In the genomic region with DNA sequence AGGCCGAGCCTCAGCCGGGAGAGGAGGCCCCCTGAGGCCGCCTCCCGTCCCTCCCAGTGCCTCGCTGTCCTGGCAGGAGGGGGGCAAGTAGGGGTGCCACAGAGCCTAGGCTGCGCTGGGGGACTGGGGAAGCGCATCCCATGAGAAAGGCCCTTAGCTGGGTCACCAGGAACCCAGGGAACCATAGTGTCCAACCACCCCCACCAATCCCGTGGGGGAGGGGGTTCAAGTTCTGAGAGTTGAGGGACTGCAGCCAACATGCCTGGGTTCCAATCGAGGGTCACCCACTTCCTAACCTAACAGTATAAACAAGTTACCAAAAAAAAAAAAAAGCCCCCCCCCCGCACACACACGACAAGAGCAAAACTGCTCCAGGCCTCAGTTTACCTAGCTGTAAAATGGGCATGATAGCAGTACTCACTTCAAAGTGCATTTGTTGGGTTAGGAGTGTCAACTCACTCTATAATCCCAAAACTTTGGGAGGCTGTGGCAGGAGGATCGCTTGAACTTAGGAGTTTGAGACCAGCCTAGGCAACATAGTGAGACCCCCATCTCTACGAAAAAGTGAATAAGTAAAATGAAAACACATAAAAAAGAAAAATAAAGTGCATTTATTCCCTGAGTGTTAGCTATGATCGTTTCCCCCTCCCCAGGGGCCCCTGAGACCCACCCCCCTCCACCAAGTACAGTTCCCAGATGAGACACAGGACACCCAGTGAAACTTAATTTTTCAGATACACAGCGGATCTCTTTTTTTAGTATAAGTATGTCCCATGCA, we compare ENCODE assay signal across 8 cellular contexts. TPM values are rescaled to one million over a fixed set of nuclear protein-coding genes. Genes with fewer than 3 reads are reported as not detected.
A peak's percentile ranks its signal among the peaks of the same experiment; 100 is the strongest.
DNase-seq lines count a peak whose midpoint lies in the region; ATAC-seq and TF ChIP-seq lines count a peak whose summit lies in the region.

No MANE protein-coding gene starts in this region.

- peak overlapping the region; percentile 58 for H3K4me3 Mint-ChIP-seq in MCF 10A (ENCODE audit: unreplicated experiment)

- H3K4me3 ChIP-seq in heart left ventricle (peak overlapping the region in 9 of 12 donors; percentile 50 to 65 (median 58)), mesendoderm (ENCODE audit: low read length) (no peak overlapping the region), upper lobe of right lung (peak overlapping the region; percentile 54)

- peak overlapping the region; percentile 10 for H2BK15ac ChIP-seq in mesendoderm (replicated peaks; ENCODE audit: low read depth)

- peak overlapping the region; percentile 88 for H2BK5ac ChIP-seq in mesendoderm (ENCODE audit: low read length)

- H3K18ac ChIP-seq in mesendoderm (ENCODE audit: low read length) = peak overlapping the region; percentile 42

- POLR2A ChIA-PET in MCF 10A (lab: Yijun Ruan, JAX) = interaction anchor here (0.7 to 14.8 kb wide), 7 partner anchors 11 to 696 kb away, joined by 3 to 265 read pairs (median 10); a partner anchor contains a TSS

- intact Hi-C loops in heart left ventricle (cut with DNase I) = loop anchor here in 2 of 10 donors (1.0 to 10.0 kb wide), 2 partner anchors 9 to 693 kb away; a partner anchor contains a TSS
- intact Hi-C loops in left ventricle myocardium superior (cut with micrococcal nuclease) = no loop called here
- intact Hi-C loops in MCF 10A (cut with micrococcal nuclease) = no loop called here
- intact Hi-C loops in upper lobe of right lung (cut with DNase I) = no loop called here
- intact Hi-C loops in sciatic nerve (cut with DNase I) = no loop called here

- CTCF ChIA-PET in MCF 10A (lab: Yijun Ruan, JAX) = no interaction called here

- TSS peak; percentile 18 for BruUV-seq in MCF 10A (replicated peaks; lab: Mats Ljungman, UMichigan)

- H3K9me3 ChIP-seq in heart left ventricle = no peaks in the 10 kb centered on the region
- no peaks in the 10 kb centered on the region for H3K9me3 ChIP-seq in upper lobe of right lung

- H3K79me1 ChIP-seq in mesendoderm (ENCODE audit: low read length) = no peaks in the 10 kb centered on the region

- no peak for ATAC-seq in heart left ventricle
- no peak for ATAC-seq in left ventricle myocardium superior
- ATAC-seq in upper lobe of right lung = no peak
- no peak for ATAC-seq in HG03442 (IDR thresholded peaks at IDR 0.05; ENCODE audit: unreplicated experiment)
- ATAC-seq in sciatic nerve = no peak

- DNase-seq in heart left ventricle (no peak), left ventricle myocardium superior (no peak), MCF 10A (ENCODE audit: unreplicated experiment) (no peak), mesendoderm (no peak), upper lobe of right lung (no peak), sciatic nerve (ENCODE audit: low spot score) (no peak), UCSD-AML1 (lab: John Stamatoyannopoulos, UW; ENCODE audit: unreplicated experiment) (no peak)

- WGBS in heart left ventricle, 4 donors = 27 to 43% (median 30%) methylated on average over 10 to 15 of the region's 15 CpGs
- no CpG with 5 or more reads among the region's 15 CpGs for WGBS in mesendoderm (ENCODE audit: extremely low coverage, insufficient coverage, low lambda C conversion rate)

- peaks cover 30% of the 10 kb centered on the region for H3K4me1 Mint-ChIP-seq in MCF 10A (ENCODE audit: insufficient read depth, unreplicated experiment)

- H3K23ac ChIP-seq in mesendoderm (ENCODE audit: low read length) = no peak overlapping the region

- H3K27ac ChIP-seq in heart left ventricle (peak overlapping the region; percentile 96 to 100 (median 100)), mesendoderm (ENCODE audit: low read depth, low read length) (peak overlapping the region; percentile 99), upper lobe of right lung (peak overlapping the region; percentile 100)

- H3K27me3 ChIP-seq in heart left ventricle = no peaks in the 10 kb centered on the region
- no peaks in the 10 kb centered on the region for H3K27me3 ChIP-seq in mesendoderm (ENCODE audit: insufficient read depth, low read length, poor library complexity)
- no peaks in the 10 kb centered on the region for H3K27me3 ChIP-seq in upper lobe of right lung

- H2BK120ac ChIP-seq in mesendoderm (ENCODE audit: low read depth, low read length) = no peak overlapping the region

- H3K4me2 ChIP-seq in mesendoderm (ENCODE audit: low read length) = peak overlapping the region; percentile 38

- H3K27ac Mint-ChIP-seq in MCF 10A (ENCODE audit: low read depth, unreplicated experiment) = peak overlapping the region; percentile 100

- no peaks in the 10 kb centered on the region for H3K9me3 Mint-ChIP-seq in MCF 10A (ENCODE audit: unreplicated experiment)

- H3K27me3 Mint-ChIP-seq in MCF 10A (ENCODE audit: insufficient read depth, unreplicated experiment) = no peaks in the 10 kb centered on the region

- peak overlapping the region; percentile 64 for H3K9ac ChIP-seq in mesendoderm (ENCODE audit: low read length)

- H3K4me1 ChIP-seq in heart left ventricle (peaks cover 20 to 86% (median 67%) of the 10 kb centered on the region in 12 donors), mesendoderm (ENCODE audit: control insufficient read depth, low read depth, low read length) (peaks cover 7% of the 10 kb centered on the region), upper lobe of right lung (peaks cover 64% of the 10 kb centered on the region)

- no peak overlapping the region for H4K8ac ChIP-seq in mesendoderm (ENCODE audit: low read depth, low read length)

- TF ChIP-seq CTCF in heart left ventricle (IDR thresholded peaks at IDR 0.05) = peak in 1 of 12 donors; percentile 28
- TF ChIP-seq CTCF in MCF 10A (IDR thresholded peaks at IDR 0.05; ENCODE audit: unreplicated experiment) = peak; percentile 6
- TF ChIP-seq CTCF in upper lobe of right lung (IDR thresholded peaks at IDR 0.05) = no peak

- H3K4ac ChIP-seq in mesendoderm (ENCODE audit: low read depth, low read length) = peak overlapping the region; percentile 39

- no peaks in the 10 kb centered on the region for H3K79me2 ChIP-seq in mesendoderm (ENCODE audit: control insufficient read depth, insufficient read depth, low read length)

- H3K36me3 ChIP-seq in heart left ventricle (no peaks in the 10 kb centered on the region), mesendoderm (ENCODE audit: control insufficient read depth, insufficient read depth, low read length) (no peaks in the 10 kb centered on the region), upper lobe of right lung (no peaks in the 10 kb centered on the region)

- peak in 1 of 2 donors; percentile 44 for TF ChIP-seq POLR2A in heart left ventricle (IDR thresholded peaks at IDR 0.05)

- H3K36me3 Mint-ChIP-seq in MCF 10A (ENCODE audit: insufficient read depth, unreplicated experiment) = peaks cover 26% of the 10 kb centered on the region

- no peak overlapping the region for H2AK5ac ChIP-seq in mesendoderm (ENCODE audit: low read length)

- H3K56ac ChIP-seq in mesendoderm (ENCODE audit: low read length) = peak overlapping the region; percentile 84

- H4K5ac ChIP-seq in mesendoderm (ENCODE audit: low read length) = no peak overlapping the region

RNA-seq across cellular contexts. Expression of a gene that starts 28.8 kb away (rescaled TPM):
- total RNA-seq in heart left ventricle = 1 to 10 TPM in 3 of 9 donors, under 1 TPM in 1, not detected in 5; 0.83 to 1.3 (median 1.1) TPM
- 1 to 10 TPM in 1 of 2 donors, under 1 TPM in 1; 0.36 to 1.7 TPM for polyA plus RNA-seq in heart left ventricle
- total RNA-seq in left ventricle myocardium superior = 0.69 TPM
- not detected in 2 replicates for total RNA-seq in MCF 10A (2022)
- 1.2 TPM for polyA plus RNA-seq in mesendoderm (2013, experiment 1 of 2)
- 0.85 TPM for polyA plus RNA-seq in mesendoderm (2013, experiment 2 of 2)
- total RNA-seq in upper lobe of right lung = not detected
- 1.4 TPM for total RNA-seq in sciatic nerve

RNA-seq across cellular contexts. Expression of a gene that starts 52.8 kb away (rescaled TPM):
- total RNA-seq in heart left ventricle (10 to 100 TPM in 1 of 9 donors, 1 to 10 TPM in 8; 2.0 to 10.9 (median 3.4) TPM), left ventricle myocardium superior (2.3 TPM), MCF 10A (2022) (9.2 and 9.4 TPM in 2 replicates), upper lobe of right lung (10.6 TPM), sciatic nerve (8.2 TPM)
- polyA plus RNA-seq in heart left ventricle = 1 to 10 TPM; 1.3 to 2.7 TPM
- polyA plus RNA-seq in mesendoderm (2013, experiment 1 of 2) = 31.4 TPM
- polyA plus RNA-seq in mesendoderm (2013, experiment 2 of 2) = 30.0 TPM

RNA-seq across cellular contexts. Expression of a gene that starts 57.8 kb away (rescaled TPM):
- total RNA-seq in heart left ventricle (1 to 10 TPM in 1 of 9 donors, under 1 TPM in 6, not detected in 2; 0.23 to 1.2 (median 0.70) TPM), left ventricle myocardium superior (0.72 TPM), MCF 10A (2022) (0.75 and 1.8 TPM in 2 replicates), upper lobe of right lung (2.0 TPM), sciatic nerve (3.4 TPM)
- polyA plus RNA-seq in heart left ventricle = 1 to 10 TPM in 1 of 2 donors, under 1 TPM in 1; 0.46 to 1.2 TPM
- polyA plus RNA-seq in mesendoderm (2013, experiment 1 of 2) = 2.2 TPM
- polyA plus RNA-seq in mesendoderm (2013, experiment 2 of 2) = 1.8 TPM

RNA-seq across cellular contexts. Expression of a gene that starts 57.9 kb away (rescaled TPM):
- total RNA-seq in heart left ventricle (10 to 100 TPM; 14.4 to 36.3 (median 19.2) TPM), left ventricle myocardium superior (19.6 TPM), MCF 10A (2022) (36.7 and 37.1 TPM in 2 replicates), upper lobe of right lung (28.9 TPM), sciatic nerve (45.3 TPM)
- 10 to 100 TPM; 19.5 to 29.2 TPM for polyA plus RNA-seq in heart left ventricle
- 12.2 TPM for polyA plus RNA-seq in mesendoderm (2013, experiment 1 of 2)
- polyA plus RNA-seq in mesendoderm (2013, experiment 2 of 2) = 12.1 TPM
